In the genomic region with DNA sequence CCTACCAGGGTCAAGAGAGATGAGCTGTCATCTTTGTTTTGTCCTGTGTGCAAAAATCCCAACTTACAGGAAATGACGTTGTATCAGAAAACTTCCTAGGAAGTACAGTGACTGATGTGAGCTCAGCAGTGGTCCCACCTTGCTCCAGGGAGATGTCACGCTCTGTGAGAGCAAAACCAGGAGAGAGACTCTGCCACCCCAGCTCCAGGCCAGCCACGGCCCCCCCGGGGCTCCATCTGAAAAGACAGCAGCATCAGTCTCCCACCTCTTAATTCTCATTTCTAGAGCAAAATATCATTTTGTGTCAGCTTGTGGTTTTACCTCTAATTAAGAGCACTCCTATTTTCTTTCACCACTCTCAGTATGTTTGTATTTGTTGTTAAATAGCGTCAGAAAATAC, we compare ENCODE assay signal across 21 cellular contexts. TPM values are rescaled to one million over a fixed set of nuclear protein-coding genes. Genes with fewer than 3 reads are reported as not detected.
DNase-seq lines count a peak whose midpoint lies in the region; ATAC-seq, FAIRE-seq and TF ChIP-seq lines count a peak whose summit lies in the region.
"Had no signal": no experiment of that assay in that cellular context is flagged by ENCODE, and none has a peak within 500 bp of the region (broad histone marks: within the 10 kb centered on the region; RNA-seq: fewer than 3 reads in every experiment).

No MANE protein-coding gene starts in this region.

- H3K4me2 ChIP-seq in astrocyte (ENCODE audit: low read length) = no peak overlapping the region

- H3K4me1 ChIP-seq in astrocyte (ENCODE audit: insufficient read depth, low read length) = peaks cover 20% of the 10 kb centered on the region
- H3K4me1 ChIP-seq in stomach = no peaks in the 10 kb centered on the region
- H3K4me1 ChIP-seq: body of pancreas had no signal

- WGBS in stomach, 5 donors = 66 to 73% (median 68%) methylated on average over 5 of the region's 5 CpGs

- no peak for TF ChIP-seq EP300 in stomach (IDR thresholded peaks at IDR 0.05)

- no peaks in the 10 kb centered on the region for H3K79me2 ChIP-seq in astrocyte (ENCODE audit: insufficient read depth, low read length)

- H3K27ac ChIP-seq in astrocyte (ENCODE audit: low read depth, low read length) = no peak overlapping the region
- H3K27ac ChIP-seq in stomach = no peak overlapping the region
- H3K27ac ChIP-seq: body of pancreas, coronary artery, neutrophil, SK-N-MC had no signal

- no peak overlapping the region for H3K4me3 Mint-ChIP-seq in astrocyte (ENCODE audit: unreplicated experiment)

- peak; percentile 1 for DNase-seq in stimulated activated naive CD4-positive, alpha-beta T cell treated with Interleukin-2 at 50 U/mL for 16 hours (lab: John Stamatoyannopoulos, UW)
- no peak for DNase-seq in stimulated activated naive CD4-positive, alpha-beta T cell (lab: John Stamatoyannopoulos, UW)
- DNase-seq in astrocyte (ENCODE audit: low read depth) (peak; percentile 33), stomach (no peak), EL (no peak), sciatic nerve (ENCODE audit: low spot score) (no peak)
- DNase-seq: activated CD8-positive, alpha-beta memory T cell treated with anti-CD3 and anti-CD28 coated beads for 24 hours; activated naive CD4-positive, alpha-beta T cell; body of pancreas; foreskin melanocyte; mucosa of descending colon; NCI-H1105; NCI-H774; right cardiac atrium had no signal

- TF ChIP-seq POLR2A in stomach (IDR thresholded peaks at IDR 0.05) = no peak

- H3K4me3 ChIP-seq in astrocyte (ENCODE audit: insufficient read depth, low read depth, low read length) = no peak overlapping the region
- no peak overlapping the region for H3K4me3 ChIP-seq in stomach
- H3K4me3 ChIP-seq: BLaER1, body of pancreas, coronary artery, mucosa of descending colon, SK-N-MC had no signal

- H3K9me3 ChIP-seq in astrocyte (ENCODE audit: insufficient read depth, low read depth, low read length) (no peaks in the 10 kb centered on the region), stomach (no peaks in the 10 kb centered on the region)
- H3K9me3 ChIP-seq: body of pancreas, mucosa of descending colon, neutrophil had no signal

- TF ChIP-seq CTCF in astrocyte (IDR thresholded peaks at IDR 0.05; ENCODE audit: insufficient read depth, low read depth, low read length) = no peak
- TF ChIP-seq CTCF in stomach (IDR thresholded peaks at IDR 0.05) = no peak

- no peak overlapping the region for H2AFZ ChIP-seq in astrocyte (ENCODE audit: low read depth, low read length)

- ATAC-seq in HG02870 (IDR thresholded peaks at IDR 0.05; ENCODE audit: unreplicated experiment) = peak; percentile 68
- ATAC-seq in sciatic nerve = no peak
- ATAC-seq: body of pancreas, left lobe of liver, mucosa of descending colon, right cardiac atrium had no signal

- no peak overlapping the region for H3K27ac Mint-ChIP-seq in astrocyte (ENCODE audit: unreplicated experiment)

- no peaks in the 10 kb centered on the region for H4K20me1 ChIP-seq in astrocyte (ENCODE audit: insufficient read depth, low read length)
- H4K20me1 ChIP-seq: BLaER1 had no signal

- peaks cover 12% of the 10 kb centered on the region for H3K4me1 Mint-ChIP-seq in astrocyte (ENCODE audit: low read depth, unreplicated experiment)

- H3K36me3 ChIP-seq in astrocyte (ENCODE audit: insufficient read depth, low read length) (no peaks in the 10 kb centered on the region), stomach (no peaks in the 10 kb centered on the region)
- H3K36me3 ChIP-seq: BLaER1, neutrophil had no signal

- peaks cover 2% of the 10 kb centered on the region for H3K9me3 Mint-ChIP-seq in astrocyte (ENCODE audit: unreplicated experiment)

- intact Hi-C loops in stomach (cut with DNase I; ENCODE audit: low total_unique reads) (no loop called here), sciatic nerve (cut with DNase I) (no loop called here)

- FAIRE-seq in astrocyte (lab: Jason Lieb, UNC) = no peak
- FAIRE-seq: H1 had no signal

- H3K27me3 Mint-ChIP-seq in astrocyte (ENCODE audit: low read depth, unreplicated experiment) = no peaks in the 10 kb centered on the region

- H3K9ac ChIP-seq in astrocyte (ENCODE audit: low read length) = no peak overlapping the region
- H3K9ac ChIP-seq: BLaER1 had no signal

- H3K36me3 Mint-ChIP-seq in astrocyte (ENCODE audit: low read depth, unreplicated experiment) = no peaks in the 10 kb centered on the region

- peaks cover 2% of the 10 kb centered on the region for H3K27me3 ChIP-seq in astrocyte (ENCODE audit: insufficient read depth, low read length)
- H3K27me3 ChIP-seq in stomach = no peaks in the 10 kb centered on the region
- H3K27me3 ChIP-seq: BLaER1, body of pancreas, neutrophil had no signal

RNA-seq across cellular contexts. Expression of a gene that starts 57.5 kb away (rescaled TPM):
- total RNA-seq in astrocyte (374 and 433 TPM in 2 replicates), stomach (100 to 1,000 TPM in 4 of 5 donors, 10 to 100 TPM in 1; 89.2 to 329 (median 206) TPM), sciatic nerve (275 TPM)
- polyA plus RNA-seq in stomach = 100 to 1,000 TPM; 439 to 738 (median 639) TPM

Comparison
In these comparisons a context has a peak if more than half of its experiments do, and no peak if none do; other contexts are left out.
1. DNase-seq: peak in stimulated activated naive CD4-positive, alpha-beta T cell treated with Interleukin-2 at 50 U/mL for 16 hours (single experiment) and astrocyte (single experiment); none in stimulated activated naive CD4-positive, alpha-beta T cell (0 of 6), stomach (single experiment), EL (single experiment) and sciatic nerve (single experiment).